Comparison of ENCODE assay signal across 10 cellular contexts in genomic region chr7:56046728-56047445, GRCh38. TPM values are rescaled to one million over a fixed set of nuclear protein-coding genes. Genes with fewer than 3 reads are reported as not detected.
DNase-seq lines count a peak whose midpoint lies in the region; ATAC-seq, FAIRE-seq and TF ChIP-seq lines count a peak whose summit lies in the region.
"Had no signal": no experiment of that assay in that cellular context is flagged by ENCODE, and none has a peak within 500 bp of the region (broad histone marks: within the 10 kb centered on the region; RNA-seq: fewer than 3 reads in every experiment).

No MANE protein-coding gene starts in this region.

- DNase-seq in EH (ENCODE audit: low read depth) (peak; percentile 94), fibroblast of villous mesenchyme (ENCODE audit: low read depth) (peak; percentile 97), renal cortical epithelial cell (ENCODE audit: low read depth) (peak; percentile 96), trophoblast cell (no peak), frontal cortex (ENCODE audit: low spot score in 2 of 2) (no peak), NCI-H2081 treated with DMSO at 0.1 percent for 48 hours (lab: John Stamatoyannopoulos, UW) (no peak)
- DNase-seq: NCI-H82 had no signal

- FAIRE-seq in frontal cortex (lab: Jason Lieb, UNC): no peak

- no peak overlapping the region for H2AFZ ChIP-seq in trophoblast cell (ENCODE audit: insufficient read depth, low read length, poor library complexity)
- H2AFZ ChIP-seq: parathyroid adenoma had no signal

- peaks cover 7% of the 10 kb centered on the region for H3K79me1 ChIP-seq in trophoblast cell (ENCODE audit: low read length)

- no peak for TF ChIP-seq CTCF in VCaP (conservative IDR thresholded peaks at IDR 0.05)
- TF ChIP-seq CTCF in fibroblast of villous mesenchyme (IDR thresholded peaks at IDR 0.05; ENCODE audit: insufficient read depth, low read depth, low read length): no peak

- H3K9me3 ChIP-seq in trophoblast cell (ENCODE audit: insufficient read depth, low read depth, low read length): no peaks in the 10 kb centered on the region

- no peak overlapping the region for H3K9ac ChIP-seq in trophoblast cell (ENCODE audit: low read length)
- H3K9ac ChIP-seq: parathyroid adenoma had no signal

- H3K27me3 ChIP-seq in trophoblast cell (ENCODE audit: insufficient read depth, low read length): no peaks in the 10 kb centered on the region

- H3K4me3 ChIP-seq in fibroblast of villous mesenchyme (ENCODE audit: low read depth, low read length) (no peak overlapping the region), trophoblast cell (ENCODE audit: low read depth, low read length) (no peak overlapping the region)

- no peak overlapping the region for H2BK120ac ChIP-seq in trophoblast cell (ENCODE audit: insufficient read depth, low read length, poor library complexity)

- no peak overlapping the region for H3K4me2 ChIP-seq in trophoblast cell (ENCODE audit: low read length)

- no peak for ATAC-seq in GM19351 (IDR thresholded peaks at IDR 0.05; ENCODE audit: unreplicated experiment)

- no peak overlapping the region for H2BK12ac ChIP-seq in trophoblast cell (ENCODE audit: low read length)

- no peak overlapping the region for H3K18ac ChIP-seq in trophoblast cell (ENCODE audit: low read length)

- peaks cover 4 to 5% of the 10 kb centered on the region in 2 experiments for H3K4me1 ChIP-seq in trophoblast cell (ENCODE audit: control insufficient read depth in 1 of 2, insufficient read depth in 2 of 2, low read length in 2 of 2)

- peaks cover 2 to 5% of the 10 kb centered on the region in 2 experiments for H3K36me3 ChIP-seq in trophoblast cell (ENCODE audit: control insufficient read depth in 1 of 2, insufficient read depth in 2 of 2, low read length in 2 of 2)

- H2BK5ac ChIP-seq in trophoblast cell (ENCODE audit: low read depth, low read length, poor library complexity): no peak overlapping the region

- no peak overlapping the region for H4K91ac ChIP-seq in trophoblast cell (ENCODE audit: low read depth, low read length)

- H3K27ac ChIP-seq in VCaP (peak overlapping the region; percentile 95), trophoblast cell (ENCODE audit: low read depth, low read length) (no peak overlapping the region)
- H3K27ac ChIP-seq: parathyroid adenoma had no signal

- no peak overlapping the region for H4K12ac ChIP-seq in trophoblast cell (ENCODE audit: low read depth, low read length)

- H3K23ac ChIP-seq in trophoblast cell (ENCODE audit: low read length): no peak overlapping the region

- no peak overlapping the region for H3K4ac ChIP-seq in trophoblast cell (ENCODE audit: low read depth, low read length)

- no peak overlapping the region for H4K8ac ChIP-seq in trophoblast cell (ENCODE audit: low read depth, low read length)

- H3K14ac ChIP-seq in trophoblast cell (ENCODE audit: low read length): no peak overlapping the region

- WGBS in trophoblast cell (ENCODE audit: extremely low coverage, insufficient coverage, insufficient read length): no CpG with 5 or more reads among the region's 5 CpGs

- H2AK5ac ChIP-seq in trophoblast cell (ENCODE audit: low read length): no peak overlapping the region

- peaks cover 10% of the 10 kb centered on the region for H3K79me2 ChIP-seq in trophoblast cell (ENCODE audit: control insufficient read depth, insufficient read depth, low read length, poor library complexity)

RNA-seq across cellular contexts. Expression of gene PSPH, which starts 4.4 kb away (rescaled TPM):
- 106 and 125 TPM in 2 replicates for total RNA-seq in fibroblast of villous mesenchyme
- total RNA-seq in renal cortical epithelial cell: 42.7 and 90.6 TPM in 2 replicates
- 9.9 and 10.7 TPM in 2 replicates for polyA plus RNA-seq in trophoblast cell (2013)
- total RNA-seq in frontal cortex: 28.9 TPM

RNA-seq across cellular contexts. Expression of gene CCT6A, which starts 4.7 kb away (rescaled TPM):
- total RNA-seq in fibroblast of villous mesenchyme: 148 and 187 TPM in 2 replicates
- 184 and 264 TPM in 2 replicates for total RNA-seq in renal cortical epithelial cell
- 211 and 221 TPM in 2 replicates for polyA plus RNA-seq in trophoblast cell (2013)
- total RNA-seq in frontal cortex: 238 TPM

RNA-seq across cellular contexts. Expression of gene SUMF2, which starts 17.2 kb away (rescaled TPM):
- 167 and 209 TPM in 2 replicates for total RNA-seq in fibroblast of villous mesenchyme
- 130 and 194 TPM in 2 replicates for total RNA-seq in renal cortical epithelial cell
- 57.1 and 59.3 TPM in 2 replicates for polyA plus RNA-seq in trophoblast cell (2013)
- 91.3 TPM for total RNA-seq in frontal cortex

RNA-seq across cellular contexts. Expression of gene PHKG1, which starts 45.9 kb away (rescaled TPM):
- total RNA-seq in fibroblast of villous mesenchyme: 0.43 and 0.64 TPM in 2 replicates
- 0.15 TPM in 1 of 2 replicates, not detected in the other for total RNA-seq in renal cortical epithelial cell
- polyA plus RNA-seq in trophoblast cell (2013): 0.06 and 0.07 TPM in 2 replicates
- total RNA-seq in frontal cortex: 3.7 TPM

RNA-seq across cellular contexts. Expression of gene CHCHD2, which starts 59.4 kb away (rescaled TPM):
- total RNA-seq in fibroblast of villous mesenchyme (200 and 256 TPM in 2 replicates), renal cortical epithelial cell (215 and 649 TPM in 2 replicates), frontal cortex (196 TPM)
- polyA plus RNA-seq in trophoblast cell (2013): 118 and 119 TPM in 2 replicates

Comparison
In these comparisons a context has a peak if more than half of its experiments do, and no peak if none do; other contexts are left out.
1. DNase-seq: peak in EH (single experiment), fibroblast of villous mesenchyme (single experiment) and renal cortical epithelial cell (single experiment); none in trophoblast cell (0 of 2), frontal cortex (0 of 2) and NCI-H2081 treated with DMSO at 0.1 percent for 48 hours (single experiment).